13 cellular contexts compared by ENCODE assay signal in the genomic region with DNA sequence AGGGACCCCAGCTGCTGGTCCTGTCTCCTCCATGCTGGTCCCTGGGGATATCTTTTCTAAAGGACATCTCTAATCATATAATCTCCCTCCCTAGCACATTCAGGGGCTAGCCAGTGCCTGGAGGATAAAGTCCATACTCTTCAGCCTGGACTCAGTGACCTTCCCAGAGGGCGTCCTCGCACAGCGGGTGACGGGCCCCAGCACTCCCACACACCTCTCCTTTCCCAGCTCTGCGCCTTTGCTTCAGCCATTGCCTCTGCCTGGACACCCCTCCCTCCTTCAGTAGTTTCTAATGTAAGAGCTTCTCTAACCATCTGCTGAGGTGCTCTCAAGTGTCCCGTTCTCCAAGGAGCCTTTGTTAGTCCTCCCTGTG. TPM values are rescaled to one million over a fixed set of nuclear protein-coding genes. Genes with fewer than 3 reads are reported as not detected.
DNase-seq lines count a peak whose midpoint lies in the region; ATAC-seq, FAIRE-seq and TF ChIP-seq lines count a peak whose summit lies in the region.
"Had no signal": no experiment of that assay in that cellular context is flagged by ENCODE, and none has a peak within 500 bp of the region (broad histone marks: within the 10 kb centered on the region; RNA-seq: fewer than 3 reads in every experiment).

No MANE protein-coding gene starts in this region.

- FAIRE-seq in HTR-8/SVneo (lab: Jason Lieb, UNC) = no peak
- FAIRE-seq: frontal cortex had no signal

- POLR2A ChIA-PET in MCF 10A (lab: Yijun Ruan, JAX) = interaction anchor here (0.6 to 1.3 kb wide), 2 partner anchors 15 to 16 kb away, joined by 4 to 5 read pairs; a partner anchor contains a TSS

- dilution Hi-C loops in mammary epithelial cell (cut with HindIII; ENCODE audit: low sequenced_read_pairs) = loop anchor here (25.0 kb wide), 1 partner anchor 516 kb away; no protein-coding TSS in a partner anchor

- no peak overlapping the region for H3K4me3 Mint-ChIP-seq in MCF 10A (ENCODE audit: unreplicated experiment)
- H3K4me3 Mint-ChIP-seq in brain = no peak overlapping the region

- no peak overlapping the region for H2AFZ ChIP-seq in mammary epithelial cell (ENCODE audit: low read depth, low read length)

- TF ChIP-seq CTCF in MCF 10A (IDR thresholded peaks at IDR 0.05; ENCODE audit: unreplicated experiment) = no peak
- TF ChIP-seq CTCF in mammary epithelial cell (conservative IDR thresholded peaks at IDR 0.05 in 1 of 2, IDR thresholded peaks at IDR 0.05 in 1 of 2; ENCODE audit: extremely low read depth in 1 of 2, insufficient read depth in 1 of 2, low read depth in 1 of 2, low read length in 2 of 2) = no peak
- TF ChIP-seq CTCF in brain (conservative IDR thresholded peaks at IDR 0.05) = no peak
- TF ChIP-seq CTCF in upper lobe of right lung (IDR thresholded peaks at IDR 0.05) = no peak

- H3K36me3 Mint-ChIP-seq in MCF 10A (ENCODE audit: insufficient read depth, unreplicated experiment) (no peaks in the 10 kb centered on the region), brain (peaks cover 14% of the 10 kb centered on the region)

- 98% methylated on average over 6 of the region's 6 CpGs for WGBS in mammary epithelial cell (ENCODE audit: low coverage, missing lambda C conversion rate)

- H3K9me3 ChIP-seq in mammary epithelial cell (replicated peaks; ENCODE audit: insufficient read depth, low read length) (no peaks in the 10 kb centered on the region), upper lobe of right lung (no peaks in the 10 kb centered on the region)
- H3K9me3 ChIP-seq: thoracic aorta had no signal

- H3K79me2 ChIP-seq in mammary epithelial cell (ENCODE audit: insufficient read depth, low read length) = no peaks in the 10 kb centered on the region

- H3K9me3 Mint-ChIP-seq in MCF 10A (ENCODE audit: unreplicated experiment) (no peaks in the 10 kb centered on the region), brain (no peaks in the 10 kb centered on the region)

- peaks cover 41% of the 10 kb centered on the region for H3K4me1 ChIP-seq in mammary epithelial cell (ENCODE audit: insufficient read depth, low read length)
- H3K4me1 ChIP-seq in upper lobe of right lung = peaks cover 80% of the 10 kb centered on the region

- no peaks in the 10 kb centered on the region for H4K20me1 ChIP-seq in mammary epithelial cell (ENCODE audit: insufficient read depth, low read length)

- H3K27me3 ChIP-seq in mammary epithelial cell (ENCODE audit: insufficient read depth, low read length) = no peaks in the 10 kb centered on the region
- H3K27me3 ChIP-seq in upper lobe of right lung = no peaks in the 10 kb centered on the region

- BruUV-seq in MCF 10A (replicated peaks; lab: Mats Ljungman, UMichigan) (no TSS peak), mammary epithelial cell (replicated peaks; lab: Mats Ljungman, UMichigan) (no TSS peak)

- H3K27me3 Mint-ChIP-seq in MCF 10A (ENCODE audit: insufficient read depth, unreplicated experiment) = no peaks in the 10 kb centered on the region
- no peaks in the 10 kb centered on the region for H3K27me3 Mint-ChIP-seq in brain

- no peak overlapping the region for H3K4me3 ChIP-seq in mammary epithelial cell (replicated peaks in 1 of 3; ENCODE audit: insufficient read depth in 1 of 3, low read depth in 2 of 3, low read length in 3 of 3)
- H3K4me3 ChIP-seq in upper lobe of right lung = no peak overlapping the region
- H3K4me3 ChIP-seq: thoracic aorta had no signal

- H3K36me3 ChIP-seq in mammary epithelial cell (ENCODE audit: insufficient read depth, low read length) = no peaks in the 10 kb centered on the region
- H3K36me3 ChIP-seq in upper lobe of right lung = peaks cover under 1% of the 10 kb centered on the region
- H3K36me3 ChIP-seq: thoracic aorta had no signal

- DNase-seq in MCF 10A (ENCODE audit: unreplicated experiment) = no peak
- DNase-seq in mammary epithelial cell = no peak
- DNase-seq in myocyte (ENCODE audit: low read depth) = peak; percentile 37
- no peak for DNase-seq in upper lobe of right lung
- no peak for DNase-seq in HTR-8/SVneo (ENCODE audit: insufficient read length, low spot score)
- no peak for DNase-seq in occipital lobe (lab: John Stamatoyannopoulos, UW)
- DNase-seq: amniotic stem cell, COR-L47, NCI-H1092 treated with DMSO at 0.1 percent for 48 hours had no signal

- ATAC-seq in upper lobe of right lung (no peak), HG03159 (IDR thresholded peaks at IDR 0.05; ENCODE audit: unreplicated experiment) (no peak)

- H3K4me1 Mint-ChIP-seq in MCF 10A (ENCODE audit: insufficient read depth, unreplicated experiment) (peaks cover 43% of the 10 kb centered on the region), brain (peaks cover 44% of the 10 kb centered on the region)

- CTCF ChIA-PET in MCF 10A (lab: Yijun Ruan, JAX) = interaction anchor here (0.5 to 6.0 kb wide), 11 partner anchors 10 to 374 kb away, joined by 3 to 72 read pairs (median 4); no protein-coding TSS in a partner anchor
- CTCF ChIA-PET in mammary epithelial cell (lab: Charles Lee; ENCODE audit: low non-redundant PET) = no interaction called here

- H3K27ac Mint-ChIP-seq in MCF 10A (ENCODE audit: low read depth, unreplicated experiment) (peak overlapping the region; percentile 6), brain (peak overlapping the region; percentile 48 to 86 (median 72))

- H3K27ac ChIP-seq in mammary epithelial cell (ENCODE audit: insufficient read depth, low read depth, low read length) (no peak overlapping the region), upper lobe of right lung (peak overlapping the region; percentile 79)

- H3K9ac ChIP-seq in mammary epithelial cell (ENCODE audit: insufficient read depth, low read length) = no peak overlapping the region

- in situ Hi-C loops in mammary epithelial cell (cut with MboI; ENCODE audit: low sequenced_read_pairs in 2 of 2) = no loop called here

- intact Hi-C loops in MCF 10A (cut with micrococcal nuclease) (no loop called here), mammary epithelial cell (cut with micrococcal nuclease) (no loop called here), upper lobe of right lung (cut with DNase I) (no loop called here)

- H3K4me2 ChIP-seq in mammary epithelial cell (ENCODE audit: insufficient read depth, low read depth, low read length) = no peak overlapping the region

RNA-seq across cellular contexts. Expression of a gene that starts 15.2 kb away (rescaled TPM):
- total RNA-seq in MCF 10A (2022) (246 and 342 TPM in 2 replicates), mammary epithelial cell (100 to 1,000 TPM in 1 of 2 donors, 10 to 100 TPM in 1; 74.3 to 247 TPM), myocyte (213 and 269 TPM in 2 replicates), upper lobe of right lung (120 TPM), occipital lobe (18.1 TPM)
- polyA plus RNA-seq in mammary epithelial cell (118 TPM), brain (ENCODE audit: insufficient read depth, low read depth, low replicate concordance) (44.4 TPM)
- polyA minus RNA-seq in mammary epithelial cell = 137 TPM
- 153 TPM for polyA plus RNA-seq in myocyte (2012)
